23 cellular contexts compared by ENCODE assay signal in the genomic region with DNA sequence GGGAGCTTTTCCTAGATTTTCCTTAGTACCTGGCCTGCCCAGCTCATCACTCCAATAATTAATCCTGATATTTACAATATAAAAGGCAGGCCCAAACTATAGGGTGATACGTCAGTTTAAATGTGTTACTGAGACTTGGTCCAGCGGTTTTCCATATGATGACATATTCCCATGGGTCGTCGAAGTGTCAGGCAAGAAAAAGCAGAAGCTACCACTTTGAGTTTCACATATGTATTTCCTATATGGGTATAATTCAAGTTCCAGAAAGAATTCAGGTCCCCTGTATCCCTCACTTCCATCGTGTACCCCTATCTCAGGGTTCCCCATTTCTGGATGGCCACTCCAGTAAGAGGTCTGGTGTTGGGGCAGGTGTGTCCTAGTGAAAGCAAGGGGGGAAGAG.
"Had no signal": no experiment of that assay in that cellular context is flagged by ENCODE, and none has a peak within 500 bp of the region (broad histone marks: within the 10 kb centered on the region; RNA-seq: fewer than 3 reads in every experiment).

No MANE protein-coding gene starts in this region.

- H3K4me2 ChIP-seq: hepatocyte had no signal

- H3K27ac Mint-ChIP-seq: activated naive CD4-positive, alpha-beta T cell treated with anti-CD3 and anti-CD28 coated beads, Interleukin-2, amount 50 U/mL, for 72 hours; activated T-cell treated with anti-CD3 and anti-CD28 coated beads, Interleukin-2, amount 50 U/mL, for 24 hours; activated T-helper 17 cell treated with anti-CD3 and anti-CD28 coated beads, Interleukin-2, amount 50 U/mL, for 72 hours; brain; naive thymus-derived CD8-positive, alpha-beta T cell had no signal

- H3K36me3 Mint-ChIP-seq: activated naive CD4-positive, alpha-beta T cell treated with anti-CD3 and anti-CD28 coated beads, Interleukin-2, amount 50 U/mL, for 72 hours; brain; immature natural killer cell; naive thymus-derived CD8-positive, alpha-beta T cell had no signal

- H3K4me3 ChIP-seq: hepatocyte, left lung, lung, prostate gland, right atrium auricular region, stomach, suprapubic skin, tibial nerve, uterus had no signal

- H2AFZ ChIP-seq: hepatocyte had no signal

- H3K27me3 Mint-ChIP-seq: activated T-cell treated with anti-CD3 and anti-CD28 coated beads, Interleukin-2, amount 50 U/mL, for 24 hours; activated T-helper 17 cell treated with anti-CD3 and anti-CD28 coated beads, Interleukin-2, amount 50 U/mL, for 72 hours; naive thymus-derived CD8-positive, alpha-beta T cell had no signal

- H3K4me1 ChIP-seq: prostate gland, right atrium auricular region, uterus had no signal

- DNase-seq: activated CD4-positive, alpha-beta T cell treated with anti-CD3 and anti-CD28 coated beads, Interleukin-2, amount 50 U/mL, for 4 hours; activated CD8-positive, alpha-beta memory T cell treated with anti-CD3 and anti-CD28 coated beads for 24 hours; activated CD8-positive, alpha-beta memory T cell treated with anti-CD3 and anti-CD28 coated beads, Interleukin-2, amount 50 U/mL, for 4 hours; activated T-cell treated with anti-CD3 and anti-CD28 coated beads, Interleukin-2, amount 50 U/mL, for 24 hours; aorta; dermis blood vessel endothelial cell; effector CD8-positive, alpha-beta T cell; foreskin keratinocyte; immature natural killer cell; kidney glomerular epithelial cell; left lung; naive thymus-derived CD8-positive, alpha-beta T cell; stomach; uterus had no signal

- H3K27ac ChIP-seq: foreskin keratinocyte, hepatocyte, left lung, prostate gland, right atrium auricular region, stomach, suprapubic skin, tibial nerve, uterus had no signal

- H3K9me3 ChIP-seq: left lung, prostate gland, right atrium auricular region, stomach, suprapubic skin, tibial nerve, uterus had no signal

- H3K79me2 ChIP-seq: hepatocyte had no signal

- ATAC-seq: activated naive CD4-positive, alpha-beta T cell treated with anti-CD3 and anti-CD28 coated beads, Interleukin-2, amount 50 U/mL, for 72 hours; activated T-helper 17 cell treated with anti-CD3 and anti-CD28 coated beads, Interleukin-2, amount 50 U/mL, for 72 hours; foreskin keratinocyte; left lung; naive thymus-derived CD8-positive, alpha-beta T cell had no signal

- H3K36me3 ChIP-seq: left lung, prostate gland, right atrium auricular region, stomach, suprapubic skin, tibial nerve, uterus had no signal

- H3K9me3 Mint-ChIP-seq: activated T-cell treated with anti-CD3 and anti-CD28 coated beads, Interleukin-2, amount 50 U/mL, for 24 hours; brain; immature natural killer cell had no signal

- H3K4me3 Mint-ChIP-seq: activated T-cell treated with anti-CD3 and anti-CD28 coated beads, Interleukin-2, amount 50 U/mL, for 24 hours; activated T-helper 17 cell treated with anti-CD3 and anti-CD28 coated beads, Interleukin-2, amount 50 U/mL, for 72 hours; brain; immature natural killer cell; naive thymus-derived CD8-positive, alpha-beta T cell had no signal

- H3K4me1 Mint-ChIP-seq: activated T-helper 17 cell treated with anti-CD3 and anti-CD28 coated beads, Interleukin-2, amount 50 U/mL, for 72 hours; naive thymus-derived CD8-positive, alpha-beta T cell had no signal

- H3K27me3 ChIP-seq: foreskin keratinocyte, hepatocyte, left lung, right atrium auricular region, stomach, suprapubic skin, tibial nerve, uterus had no signal
